ENCODE assay signal across 1 cellular context in genomic region chr6:137170266-137171052, GRCh38.
TF ChIP-seq lines count a peak whose summit lies in the region.

No MANE protein-coding gene starts in this region.

TF ChIP-seq in K562, 482 proteins besides CTCF, POLR2A, EP300 and RAD21 (continues in another document):
- TF ChIP-seq CLOCK (CRISPR knock-in tag; IDR thresholded peaks at IDR 0.05; ENCODE audit: borderline replicate concordance) (0 out of 2 replicates have a peak, but pooled peaks have one; percentile 62), CREB3 (tag; conservative IDR thresholded peaks at IDR 0.05; ENCODE audit: low read depth) (peak; percentile 89; the same call in 1 of the 2 replicates), ZNF316 (IDR thresholded peaks at IDR 0.05) (no peak), ZNF79 (CRISPR knock-in tag; IDR thresholded peaks at IDR 0.05; ENCODE audit: low read depth) (peak; percentile 88), HSF4 (CRISPR knock-in tag; IDR thresholded peaks at IDR 0.05; ENCODE audit: borderline replicate concordance) (peak; percentile 90; the same call in 1 of the 2 replicates), IRF9 (tag; IDR thresholded peaks at IDR 0.05) (peak; percentile 63; the same call in 1 of the 2 replicates), HINFP (tag; conservative IDR thresholded peaks at IDR 0.05; ENCODE audit: low read depth) (peak; percentile 84), TAL1 (IDR thresholded peaks at IDR 0.05) (peak; percentile 83), ATF3 (IDR thresholded peaks at IDR 0.05) (peak; percentile 33; the same call in 1 of the 2 replicates), ATF3 (CRISPR knock-in tag; conservative IDR thresholded peaks at IDR 0.05) (no peak), HDAC8 (tag; IDR thresholded peaks at IDR 0.05) (0 out of 2 replicates have a peak, but pooled peaks have one; percentile 45), ZNF766 (CRISPR knock-in tag; conservative IDR thresholded peaks at IDR 0.05) (peak; percentile 83), RAD51 (IDR thresholded peaks at IDR 0.05; ENCODE audit: borderline replicate concordance, low read depth) (0 out of 2 replicates have a peak, but pooled peaks have one; percentile 23), ZNF76 (CRISPR knock-in tag; IDR thresholded peaks at IDR 0.05; ENCODE audit: borderline replicate concordance) (peak; percentile 82; the same call in 1 of the 2 replicates), ZNF398 (CRISPR knock-in tag; IDR thresholded peaks at IDR 0.05) (peak; percentile 49), MECOM (CRISPR knock-in tag; IDR thresholded peaks at IDR 0.05) (peak; percentile 78), ZNF23 (CRISPR knock-in tag; IDR thresholded peaks at IDR 0.05) (peak; percentile 49; the same call in 1 of the 2 replicates), ZBTB26 (CRISPR knock-in tag; IDR thresholded peaks at IDR 0.05) (no peak), ZNF511 (CRISPR knock-in tag; IDR thresholded peaks at IDR 0.05) (no peak), ZNF239 (CRISPR knock-in tag; IDR thresholded peaks at IDR 0.05) (peak; percentile 75), SRSF1 (IDR thresholded peaks at IDR 0.05; ENCODE audit: low read depth, low read length) (no peak), IRF2 (CRISPR knock-in tag; IDR thresholded peaks at IDR 0.05) (no peak), HIVEP1 (CRISPR knock-in tag; IDR thresholded peaks at IDR 0.05) (peak; percentile 88), USF1 (CRISPR knock-in tag; IDR thresholded peaks at IDR 0.05) (no peak), STAT5B (CRISPR knock-in tag; IDR thresholded peaks at IDR 0.05) (no peak), FOSL1 (tag; conservative IDR thresholded peaks at IDR 0.05) (peak; percentile 47; the same call in 1 of the 2 replicates), MTF1 (CRISPR knock-in tag; IDR thresholded peaks at IDR 0.05; ENCODE audit: borderline replicate concordance) (0 out of 2 replicates have a peak, but pooled peaks have one; percentile 8), ZNF41 (CRISPR knock-in tag; conservative IDR thresholded peaks at IDR 0.05) (peak; percentile 86; the same call in 1 of the 2 replicates), ZNF584 (CRISPR knock-in tag; IDR thresholded peaks at IDR 0.05; ENCODE audit: low read depth) (peak; percentile 93), TFE3 (CRISPR knock-in tag; IDR thresholded peaks at IDR 0.05) (peak; percentile 54; the same call in 1 of the 2 replicates), EZH2 (IDR thresholded peaks at IDR 0.05; ENCODE audit: borderline replicate concordance, low read depth, low read length) (no peak), PYGO2 (tag; IDR thresholded peaks at IDR 0.05) (peak; percentile 71; the same call in 1 of the 2 replicates), PKNOX1 (IDR thresholded peaks at IDR 0.05) (0 out of 2 replicates have a peak, but pooled peaks have one; percentile 7), RNF2 (IDR thresholded peaks at IDR 0.05) (0 out of 2 replicates have a peak, but pooled peaks have one; percentile 16), RBBP5 (IDR thresholded peaks at IDR 0.05; ENCODE audit: borderline replicate concordance, insufficient read depth, low read length, poor library complexity, severe bottlenecking) (peak; percentile 62), TAF15 (IDR thresholded peaks at IDR 0.05; ENCODE audit: low read depth, low read length) (no peak), TCF3 (CRISPR knock-in tag; IDR thresholded peaks at IDR 0.05) (peak; percentile 84), NCOA6 (IDR thresholded peaks at IDR 0.05) (no peak), NCOA1 (IDR thresholded peaks at IDR 0.05; ENCODE audit: low read depth) (0 out of 2 replicates have a peak, but pooled peaks have one; percentile 14), ID3 (CRISPR knock-in tag; IDR thresholded peaks at IDR 0.05) (no peak), ID3 (tag; IDR thresholded peaks at IDR 0.05) (peak; percentile 87; the same call in 1 of the 2 replicates), THAP12 (CRISPR knock-in tag; IDR thresholded peaks at IDR 0.05) (no peak), ZNF354B (CRISPR knock-in tag; IDR thresholded peaks at IDR 0.05) (peak; percentile 77; the same call in 1 of the 2 replicates), TRIM24 (IDR thresholded peaks at IDR 0.05) (peak; percentile 49 to 59; a peak in 3 of 4 replicates), CC2D1A (IDR thresholded peaks at IDR 0.05) (0 out of 2 replicates have a peak, but pooled peaks have one; percentile 18), ZKSCAN3 (CRISPR knock-in tag; IDR thresholded peaks at IDR 0.05) (peak; percentile 44; the same call in 1 of the 2 replicates), ZFP30 (CRISPR knock-in tag; IDR thresholded peaks at IDR 0.05; ENCODE audit: borderline replicate concordance) (no peak), NFRKB (IDR thresholded peaks at IDR 0.05; ENCODE audit: low read depth) (peak; percentile 73)
